24 cellular contexts compared by ENCODE assay signal in genomic region chr6:160222491-160222890, GRCh38. TPM values are rescaled to one million over a fixed set of nuclear protein-coding genes. Genes with fewer than 3 reads are reported as not detected.
"Had no signal": no experiment of that assay in that cellular context is flagged by ENCODE, and none has a peak within 500 bp of the region (broad histone marks: within the 10 kb centered on the region; RNA-seq: fewer than 3 reads in every experiment).

No MANE protein-coding gene starts in this region.

- H3K79me2 ChIP-seq: hepatocyte had no signal

- H3K4me2 ChIP-seq: hepatocyte had no signal

- ATAC-seq: activated CD8-positive, alpha-beta T cell treated with anti-CD3 and anti-CD28 coated beads, Interleukin-2, amount 10 ng/mL, durations not matched to agents 7 days and 5 days; activated naive CD8-positive, alpha-beta T cell treated with anti-CD3 and anti-CD28 coated beads, Interleukin-2, amount 50 U/mL, for 24 hours; left lung; natural killer cell had no signal

- H3K36me3 ChIP-seq: left lung, prostate gland, vagina, WERI-Rb-1 had no signal

- H3K27me3 Mint-ChIP-seq: brain; dendritic cell treated with granulocyte-macrophage colony-stimulating factor and Interleukin-4, amounts not matched to agents 40 ng/mL and 50 ng/mL, for 4 days had no signal

- H3K4me1 Mint-ChIP-seq: brain had no signal

- DNase-seq: activated CD4-positive, alpha-beta T cell treated with anti-CD3 and anti-CD28 coated beads for 1 hour; activated CD4-positive, alpha-beta T cell treated with anti-CD3 and anti-CD28 coated beads, Interleukin-2, amount 50 U/mL, for 1 hour; activated CD8-positive, alpha-beta T cell treated with anti-CD3 and anti-CD28 coated beads, Interleukin-2, amount 10 ng/mL, durations not matched to agents 7 days and 5 days; activated gamma-delta T cell; activated naive CD4-positive, alpha-beta T cell treated with anti-CD3 and anti-CD28 coated beads, Interleukin-2, amount 50 U/mL, for 16 hours; activated naive CD8-positive, alpha-beta T cell treated with anti-CD3 and anti-CD28 coated beads, Interleukin-2, amount 50 U/mL, for 24 hours; effector CD4-positive, alpha-beta T cell; foreskin melanocyte; left lung; natural killer cell; stimulated activated CD4-positive, alpha-beta T cell treated with anti-CD3 and anti-CD28 coated beads, Interleukin-12 subunit alpha, Interleukin-12 subunit beta, amount 100 ng/mL, for 4 hours; T-helper 1 cell; trophoblast cell; WERI-Rb-1 had no signal

- H3K27me3 ChIP-seq: left lung, vagina had no signal

- H3K9me3 ChIP-seq: left lung, prostate gland, vagina had no signal

- H3K9me3 Mint-ChIP-seq: natural killer cell had no signal

- H3K4me3 Mint-ChIP-seq: activated CD8-positive, alpha-beta T cell treated with anti-CD3 and anti-CD28 coated beads, Interleukin-2, amount 10 ng/mL, durations not matched to agents 7 days and 5 days; activated naive CD8-positive, alpha-beta T cell treated with anti-CD3 and anti-CD28 coated beads, Interleukin-2, amount 50 U/mL, for 24 hours; activated T-helper 1 cell treated with anti-CD3 and anti-CD28 coated beads, Interleukin-12 subunit alpha, Interleukin-12 subunit beta, Interleukin-2, Interleukin-4 antibody, amounts not matched to agents 30 ng/mL and 10 ng/mL and 1 ng/mL, durations not matched to agents 14 hours and 24 hours and 36 hours; brain; dendritic cell treated with granulocyte-macrophage colony-stimulating factor and Interleukin-4, amounts not matched to agents 40 ng/mL and 50 ng/mL, for 4 days; natural killer cell; stimulated activated naive CD8-positive, alpha-beta T cell treated with anti-CD3 and anti-CD28 coated beads, Interleukin-15, Interleukin-2, amounts not matched to agents 100 ng/mL and 50 ng/mL, for 24 hours had no signal

- H3K36me3 Mint-ChIP-seq: brain, natural killer cell had no signal

- H3K27ac ChIP-seq: left lung, prostate gland, vagina, WERI-Rb-1 had no signal

- H3K4me3 ChIP-seq: hepatocyte, left lung, lung, prostate gland, vagina had no signal

- H3K27ac Mint-ChIP-seq: activated CD8-positive, alpha-beta T cell treated with anti-CD3 and anti-CD28 coated beads, Interleukin-2, amount 10 ng/mL, durations not matched to agents 7 days and 5 days; activated naive CD8-positive, alpha-beta T cell treated with anti-CD3 and anti-CD28 coated beads, Interleukin-2, amount 50 U/mL, for 24 hours; activated T-helper 1 cell treated with anti-CD3 and anti-CD28 coated beads, Interleukin-12 subunit alpha, Interleukin-12 subunit beta, Interleukin-2, Interleukin-4 antibody, amounts not matched to agents 30 ng/mL and 10 ng/mL and 1 ng/mL, durations not matched to agents 14 hours and 24 hours and 36 hours; brain; dendritic cell treated with granulocyte-macrophage colony-stimulating factor and Interleukin-4, amounts not matched to agents 40 ng/mL and 50 ng/mL, for 4 days; natural killer cell; stimulated activated naive CD8-positive, alpha-beta T cell treated with anti-CD3 and anti-CD28 coated beads, Interleukin-15, Interleukin-2, amounts not matched to agents 100 ng/mL and 50 ng/mL, for 24 hours had no signal

- H3K4me1 ChIP-seq: left lung, prostate gland, vagina had no signal

RNA-seq across cellular contexts. Expression of gene SLC22A2, which starts 36.1 kb away (rescaled TPM):
- total RNA-seq: activated CD8-positive, alpha-beta T cell treated with anti-CD3 and anti-CD28 coated beads, Interleukin-2, amount 10 ng/mL, durations not matched to agents 7 days and 5 days; activated T-helper 1 cell treated with anti-CD3 and anti-CD28 coated beads, Interleukin-12 subunit alpha, Interleukin-12 subunit beta, Interleukin-2, Interleukin-4 antibody, amounts not matched to agents 30 ng/mL and 10 ng/mL and 1 ng/mL, durations not matched to agents 14 hours and 24 hours and 36 hours; cardiac septum; chondrocyte; left lung; lung; natural killer cell; prostate gland; vagina had no signal
- polyA plus RNA-seq: lung had no signal
